ENCODE assay signal across 23 cellular contexts in the genomic region with DNA sequence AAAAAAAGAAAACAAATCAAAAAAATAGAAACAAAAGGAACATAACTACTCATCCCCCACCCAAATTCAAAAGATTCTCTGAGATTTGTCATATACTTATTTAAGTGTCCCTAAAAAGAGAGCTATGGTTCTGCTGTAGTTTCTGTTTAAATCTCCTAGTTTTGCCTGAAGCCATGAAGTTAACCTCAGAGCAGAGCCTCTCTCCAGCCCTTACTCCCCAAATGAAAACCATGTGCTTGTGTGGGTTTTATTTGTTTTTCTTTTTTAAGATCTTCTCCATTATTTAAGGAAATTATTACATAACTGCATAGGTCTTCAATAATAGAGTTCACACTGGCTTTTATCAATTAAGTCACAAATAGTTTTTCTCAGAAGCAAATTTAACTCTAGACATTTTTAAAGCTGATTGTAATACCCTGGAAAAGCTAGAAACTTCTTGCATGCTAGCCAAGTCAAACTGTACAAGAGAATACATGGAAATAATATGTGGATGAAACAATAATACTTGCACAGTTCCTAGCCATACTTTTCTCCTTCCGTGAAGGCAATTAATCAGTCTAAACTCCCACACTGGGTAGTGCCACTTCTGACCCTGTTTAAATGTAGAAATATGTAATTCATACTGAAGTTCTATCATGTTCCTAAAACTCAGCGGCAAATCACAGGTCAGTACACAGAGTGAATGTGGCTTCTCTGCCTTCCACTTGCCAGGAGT.
DNase-seq lines count a peak whose midpoint lies in the region; ATAC-seq and TF ChIP-seq lines count a peak whose summit lies in the region.
"Had no signal": no experiment of that assay in that cellular context is flagged by ENCODE, and none has a peak within 500 bp of the region (broad histone marks: within the 10 kb centered on the region; RNA-seq: fewer than 3 reads in every experiment).

No MANE protein-coding gene starts in this region.

- H2AFZ ChIP-seq in IMR-90 (replicated peaks; ENCODE audit: low read length, poor library complexity) = no peak overlapping the region

- no CpG with 5 or more reads among the region's 2 CpGs for WGBS in IMR-90 (ENCODE audit: extremely low coverage in 2 of 2, insufficient read length in 1 of 2), 2 experiments

- H3K27me3 Mint-ChIP-seq in mesothelial cell of epicardium (ENCODE audit: low read depth) (no peaks in the 10 kb centered on the region), natural killer cell (ENCODE audit: low read depth in 2 of 2) (peaks cover 0 to 4% of the 10 kb centered on the region in 2 donors)
- H3K27me3 Mint-ChIP-seq: progenitor cell of endocrine pancreas; stimulated activated memory B cell treated with anti-CD40 and anti-IgM and Interleukin-4, amounts not matched to agents 10 μg/mL and 1 μg/mL and 100 μg/mL, for 72 hours had no signal

- no peak for TF ChIP-seq POLR2A in IMR-90 (IDR thresholded peaks at IDR 0.05; ENCODE audit: low read depth, low read length)

- no peak overlapping the region for H2AK5ac ChIP-seq in IMR-90 (ENCODE audit: low read depth, low read length)

- no peaks in the 10 kb centered on the region for H3K9me3 ChIP-seq in IMR-90 (ENCODE audit: control insufficient read depth, insufficient read depth, low read length)
- H3K9me3 ChIP-seq: left lung, testis had no signal

- no peak overlapping the region; the same call in 1 of the 2 replicates for H3K4ac ChIP-seq in IMR-90 (ENCODE audit: low read depth, low read length)

- no peak overlapping the region for H3K27ac ChIP-seq in IMR-90 (ENCODE audit: insufficient read depth, low read length)
- H3K27ac ChIP-seq: brain microvascular endothelial cell, left lung had no signal

- H2BK5ac ChIP-seq in IMR-90 (ENCODE audit: low read depth, low read length, poor library complexity, severe bottlenecking) = no peak overlapping the region

- H2BK15ac ChIP-seq in IMR-90 (ENCODE audit: low read depth, low read length) = no peak overlapping the region

- H3K4me1 ChIP-seq in IMR-90 (ENCODE audit: control insufficient read depth, insufficient read depth, low read length) = peaks cover 11% of the 10 kb centered on the region
- H3K4me1 ChIP-seq: testis had no signal

- intact Hi-C loops in IMR-90 (cut with micrococcal nuclease) (no loop called here), natural killer cell (cut with micrococcal nuclease) (no loop called here)

- H3K4me1 Mint-ChIP-seq in mesothelial cell of epicardium (peaks cover 60% of the 10 kb centered on the region), natural killer cell (no peaks in the 10 kb centered on the region)
- H3K4me1 Mint-ChIP-seq: immature natural killer cell; stimulated activated memory B cell treated with anti-CD40 and anti-IgM and Interleukin-4, amounts not matched to agents 10 μg/mL and 1 μg/mL and 100 μg/mL, for 72 hours had no signal

- H3K18ac ChIP-seq in IMR-90 (ENCODE audit: low read depth, low read length) = no peak overlapping the region; the same call in 1 of the 2 replicates

- H3K9me3 Mint-ChIP-seq in mesothelial cell of epicardium (no peaks in the 10 kb centered on the region), natural killer cell (peaks cover 2 to 5% of the 10 kb centered on the region in 2 donors)
- H3K9me3 Mint-ChIP-seq: endodermal cell; neural crest cell; stimulated activated memory B cell treated with anti-CD40 and anti-IgM and Interleukin-4, amounts not matched to agents 10 μg/mL and 1 μg/mL and 100 μg/mL, for 72 hours had no signal

- H3K27ac Mint-ChIP-seq in mesothelial cell of epicardium (peak overlapping the region; percentile 86), natural killer cell (no peak overlapping the region)
- H3K27ac Mint-ChIP-seq: activated naive CD8-positive, alpha-beta T cell; endodermal cell; immature natural killer cell; progenitor cell of endocrine pancreas; stimulated activated memory B cell treated with anti-CD40 and anti-IgM and Interleukin-4, amounts not matched to agents 10 μg/mL and 1 μg/mL and 100 μg/mL, for 72 hours; WTC11 had no signal

- no peak overlapping the region for H4K91ac ChIP-seq in IMR-90 (ENCODE audit: insufficient read depth, low read depth, low read length)

- no TSS peak for BruUV-seq in IMR-90 (replicated peaks; lab: Mats Ljungman, UMichigan)

- H3K9ac ChIP-seq in IMR-90 (ENCODE audit: low read depth, low read length) = no peak overlapping the region

- dilution Hi-C loops in IMR-90 (cut with HindIII; ENCODE audit: low sequenced_read_pairs, unreplicated experiment) = no loop called here

- no peaks in the 10 kb centered on the region; the same call in 1 of the 2 replicates for H3K36me3 ChIP-seq in IMR-90 (ENCODE audit: control insufficient read depth, insufficient read depth, low read length)
- H3K36me3 ChIP-seq: brain microvascular endothelial cell, left lung had no signal

- no peak overlapping the region for H2BK20ac ChIP-seq in IMR-90 (ENCODE audit: low read depth, low read length)

- no peaks in the 10 kb centered on the region for H3K27me3 ChIP-seq in IMR-90 (ENCODE audit: control insufficient read depth, insufficient read depth, low read length)
- H3K27me3 ChIP-seq: brain microvascular endothelial cell, left lung, testis had no signal

- no peak overlapping the region for H4K5ac ChIP-seq in IMR-90 (ENCODE audit: low read depth, low read length)

- no peak overlapping the region for H2AK9ac ChIP-seq in IMR-90 (replicated peaks; ENCODE audit: low read depth, low read length, poor library complexity)

- H3K4me3 Mint-ChIP-seq in mesothelial cell of epicardium = no peak overlapping the region
- H3K4me3 Mint-ChIP-seq in natural killer cell = no peak overlapping the region
- H3K4me3 Mint-ChIP-seq: activated naive CD8-positive, alpha-beta T cell; endodermal cell; immature natural killer cell; neural crest cell; stimulated activated memory B cell treated with anti-CD40 and anti-IgM and Interleukin-4, amounts not matched to agents 10 μg/mL and 1 μg/mL and 100 μg/mL, for 72 hours; WTC11 had no signal

- CTCF ChIA-PET in IMR-90 (lab: Yijun Ruan, JAX) = interaction anchor here (1.0 to 1.3 kb wide), 2 partner anchors 10 to 11 kb away, joined by 3 to 5 read pairs; no protein-coding TSS in a partner anchor

- no peak overlapping the region for H3K4me2 ChIP-seq in IMR-90 (ENCODE audit: low read depth, low read length)

- no peaks in the 10 kb centered on the region for H3K36me3 Mint-ChIP-seq in mesothelial cell of epicardium
- no peaks in the 10 kb centered on the region for H3K36me3 Mint-ChIP-seq in natural killer cell
- H3K36me3 Mint-ChIP-seq: activated naive CD8-positive, alpha-beta T cell; immature natural killer cell; stimulated activated memory B cell treated with anti-CD40 and anti-IgM and Interleukin-4, amounts not matched to agents 10 μg/mL and 1 μg/mL and 100 μg/mL, for 72 hours had no signal

- H3K23ac ChIP-seq in IMR-90 (ENCODE audit: low read depth, low read length) = no peak overlapping the region; the same call in 1 of the 2 replicates

- H2BK120ac ChIP-seq in IMR-90 (ENCODE audit: low read depth, low read length) = no peak overlapping the region

- H4K20me1 ChIP-seq in IMR-90 (ENCODE audit: insufficient read depth, low read length) = no peaks in the 10 kb centered on the region

- in situ Hi-C loops in IMR-90 (cut with MboI; ENCODE audit: low sequenced_read_pairs) = no loop called here

- no peak overlapping the region for H4K8ac ChIP-seq in IMR-90 (ENCODE audit: low read depth in 2 of 2, low read length in 2 of 2)

- H3K9me1 ChIP-seq in IMR-90 (ENCODE audit: insufficient read depth, low read length) = no peaks in the 10 kb centered on the region; the same call in 1 of the 2 replicates

- no peak for TF ChIP-seq RAD21 in IMR-90 (IDR thresholded peaks at IDR 0.05; ENCODE audit: low read length)

- ATAC-seq in IMR-90 (ENCODE audit: low read depth) (no peak), HG03108 (IDR thresholded peaks at IDR 0.05; ENCODE audit: unreplicated experiment) (no peak), natural killer cell (no peak)
- ATAC-seq: K562; left lung; stimulated activated memory B cell treated with anti-CD40 and anti-IgM and Interleukin-4, amounts not matched to agents 10 μg/mL and 1 μg/mL and 100 μg/mL, for 72 hours; WTC11 had no signal

- DNase-seq in AG08395 (ENCODE audit: low spot score) (peak; percentile 27), IMR-90 (peak; percentile 32), dermis blood vessel endothelial cell (peak; percentile 52), mesothelial cell of epicardium (ENCODE audit: low spot score in 2 of 2, unreplicated experiment in 2 of 2) (no peak), nucleus accumbens (lab: John Stamatoyannopoulos, UW) (no peak), natural killer cell (no peak)
- no peak for DNase-seq in activated naive CD4-positive, alpha-beta T cell treated with Interleukin-2 at 50 U/mL for 16 hours
- DNase-seq: brain microvascular endothelial cell, C1 segment of cervical spinal cord, Calu3, endodermal cell, immature natural killer cell, left lung, NCI-H1436 treated with DMSO at 0.1 percent for 48 hours, NCI-H524, testis had no signal

- no peaks in the 10 kb centered on the region for H3K79me1 ChIP-seq in IMR-90 (ENCODE audit: low read depth in 1 of 2, low read length in 2 of 2)

- H3K14ac ChIP-seq in IMR-90 (replicated peaks; ENCODE audit: low read depth, low read length) = no peak overlapping the region

- H3K4me3 ChIP-seq in IMR-90 (ENCODE audit: insufficient read depth, low read depth, low read length) = no peak overlapping the region
- H3K4me3 ChIP-seq: K562, left lung, testis had no signal

- no peak for TF ChIP-seq CTCF in IMR-90 (conservative IDR thresholded peaks at IDR 0.05; ENCODE audit: low read depth, low read length)
- no peak for TF ChIP-seq CTCF in mesothelial cell of epicardium (IDR thresholded peaks at IDR 0.05; ENCODE audit: unreplicated experiment)
- TF ChIP-seq CTCF in natural killer cell (IDR thresholded peaks at IDR 0.05) = no peak

- POLR2A ChIA-PET in IMR-90 (lab: Charles Lee; ENCODE audit: unreplicated experiment) = no interaction called here

- no peak overlapping the region for H3K56ac ChIP-seq in IMR-90 (ENCODE audit: extremely low read depth, insufficient read depth, low read length)

TF ChIP-seq in IMR-90, 13 proteins besides CTCF, POLR2A, EP300 and RAD21 (continues in another document):
- no peak for TF ChIP-seq BHLHE40 (IDR thresholded peaks at IDR 0.05; ENCODE audit: low read depth, low read length)
- no peak for TF ChIP-seq RFX5 (IDR thresholded peaks at IDR 0.05; ENCODE audit: low read depth, low read length)
- TF ChIP-seq CEBPB (IDR thresholded peaks at IDR 0.05; ENCODE audit: low read depth, low read length) = no peak
- TF ChIP-seq SMC3 (IDR thresholded peaks at IDR 0.05; ENCODE audit: low read depth, low read length) = no peak
- no peak for TF ChIP-seq MXI1 (IDR thresholded peaks at IDR 0.05; ENCODE audit: borderline replicate concordance, low read depth, low read length)
- no peak for TF ChIP-seq CHD1 (IDR thresholded peaks at IDR 0.05; ENCODE audit: low read depth, low read length)
- TF ChIP-seq NFE2L2 (IDR thresholded peaks at IDR 0.05; ENCODE audit: low read depth, low read length) = no peak
- no peak for TF ChIP-seq MAFK (IDR thresholded peaks at IDR 0.05; ENCODE audit: low read depth, low read length)

Comparison
In these comparisons a context has a peak if more than half of its experiments do, and no peak if none do; other contexts are left out.
1. DNase-seq: peak in AG08395 (single experiment), IMR-90 (single experiment) and dermis blood vessel endothelial cell (single experiment); none in mesothelial cell of epicardium (0 of 2), nucleus accumbens (0 of 56), activated naive CD4-positive, alpha-beta T cell treated with Interleukin-2 at 50 U/mL for 16 hours (single experiment) and natural killer cell (single experiment).